Comparison of ENCODE assay signal across 13 cellular contexts in genomic region chr4:77797239-77797638, GRCh38. TPM values are rescaled to one million over a fixed set of nuclear protein-coding genes. Genes with fewer than 3 reads are reported as not detected.
DNase-seq lines count a peak whose midpoint lies in the region; ATAC-seq and TF ChIP-seq lines count a peak whose summit lies in the region.
"Had no signal": no experiment of that assay in that cellular context is flagged by ENCODE, and none has a peak within 500 bp of the region (broad histone marks: within the 10 kb centered on the region; RNA-seq: fewer than 3 reads in every experiment).

No MANE protein-coding gene starts in this region.

- POLR2A ChIA-PET in RWPE1 (lab: Yijun Ruan, JAX; ENCODE audit: low non-redundant PET) = no interaction called here

- H3K27me3 ChIP-seq in neural progenitor cell = no peaks in the 10 kb centered on the region

- no peaks in the 10 kb centered on the region for H3K36me3 ChIP-seq in neural progenitor cell

- H3F3A ChIP-seq in neural progenitor cell (ENCODE audit: low read depth) = no peaks in the 10 kb centered on the region

- H3K9me3 ChIP-seq in neural progenitor cell (ENCODE audit: low read depth) = no peaks in the 10 kb centered on the region

- no peak overlapping the region for H3K4me2 ChIP-seq in neural progenitor cell

- peaks cover 8% of the 10 kb centered on the region for H3K4me1 ChIP-seq in neural progenitor cell

- H3K27ac Mint-ChIP-seq in natural killer cell treated with Interleukin-12 subunit alpha and Interleukin-12 subunit beta and Interleukin-15 and Interleukin-18, amount 100 ng/mL, for 72 hours = peak overlapping the region; percentile 83 to 92
- H3K27ac Mint-ChIP-seq in neural progenitor cell = no peak overlapping the region
- H3K27ac Mint-ChIP-seq: progenitor cell of endocrine pancreas had no signal

- ATAC-seq in natural killer cell treated with Interleukin-12 subunit alpha and Interleukin-12 subunit beta and Interleukin-15 and Interleukin-18, amount 100 ng/mL, for 72 hours = no peak
- ATAC-seq in GM19395 (IDR thresholded peaks at IDR 0.05; ENCODE audit: unreplicated experiment) = no peak

- H2AFZ ChIP-seq in neural progenitor cell (replicated peaks) = no peak overlapping the region

- H3K4me3 Mint-ChIP-seq in natural killer cell treated with Interleukin-12 subunit alpha and Interleukin-12 subunit beta and Interleukin-15 and Interleukin-18, amount 100 ng/mL, for 72 hours = peak overlapping the region; percentile 33
- H3K4me3 Mint-ChIP-seq in neural progenitor cell = no peak overlapping the region

- H3K27me3 Mint-ChIP-seq in natural killer cell treated with Interleukin-12 subunit alpha and Interleukin-12 subunit beta and Interleukin-15 and Interleukin-18, amount 100 ng/mL, for 72 hours = no peaks in the 10 kb centered on the region
- H3K27me3 Mint-ChIP-seq in neural progenitor cell (ENCODE audit: insufficient read depth, low read depth) = no peaks in the 10 kb centered on the region
- H3K27me3 Mint-ChIP-seq: progenitor cell of endocrine pancreas had no signal

- H4K20me1 ChIP-seq in neural progenitor cell (ENCODE audit: low read depth) = no peaks in the 10 kb centered on the region

- H3K9me3 Mint-ChIP-seq in natural killer cell treated with Interleukin-12 subunit alpha and Interleukin-12 subunit beta and Interleukin-15 and Interleukin-18, amount 100 ng/mL, for 72 hours = peaks cover 6% of the 10 kb centered on the region
- peaks cover 2% of the 10 kb centered on the region for H3K9me3 Mint-ChIP-seq in neural progenitor cell

- H3K36me3 Mint-ChIP-seq in natural killer cell treated with Interleukin-12 subunit alpha and Interleukin-12 subunit beta and Interleukin-15 and Interleukin-18, amount 100 ng/mL, for 72 hours = peaks cover 26% of the 10 kb centered on the region
- H3K36me3 Mint-ChIP-seq in neural progenitor cell = peaks cover 2% of the 10 kb centered on the region

- no peak overlapping the region for H3K9ac ChIP-seq in neural progenitor cell

- H3K79me2 ChIP-seq in neural progenitor cell (ENCODE audit: low read depth) = no peaks in the 10 kb centered on the region

- CTCF ChIA-PET in RWPE1 (lab: Yijun Ruan, JAX) = no interaction called here

- H3K4me1 Mint-ChIP-seq in natural killer cell treated with Interleukin-12 subunit alpha and Interleukin-12 subunit beta and Interleukin-15 and Interleukin-18, amount 100 ng/mL, for 72 hours (ENCODE audit: low read depth in 2 of 2) = peaks cover 49 to 66% of the 10 kb centered on the region in 2 donors
- H3K4me1 Mint-ChIP-seq in neural progenitor cell = peaks cover 6% of the 10 kb centered on the region

- peak; percentile 7 for DNase-seq in H4 (ENCODE audit: low spot score)
- peak; percentile 64 for DNase-seq in RWPE1 (ENCODE audit: low spot score)
- DNase-seq in fibroblast of mammary gland (ENCODE audit: low read depth) = peak; percentile 35
- no peak for DNase-seq in natural killer cell treated with Interleukin-12 subunit alpha and Interleukin-12 subunit beta and Interleukin-15 and Interleukin-18, amount 100 ng/mL, for 72 hours (ENCODE audit: low spot score)
- no peak for DNase-seq in neural progenitor cell (ENCODE audit: low spot score)
- no peak for DNase-seq in NCI-H1417 treated with DMSO at 0.1 percent for 48 hours (lab: John Stamatoyannopoulos, UW)
- DNase-seq: activated gamma-delta T cell treated with Interleukin-2 at 50 U/mL for 16 hours, H7, head of caudate nucleus, left cardiac atrium had no signal

- TF ChIP-seq CTCF in RWPE1 (conservative IDR thresholded peaks at IDR 0.05; ENCODE audit: low read depth) (no peak), fibroblast of mammary gland (conservative IDR thresholded peaks at IDR 0.05; ENCODE audit: control insufficient read depth, insufficient read depth, low read depth, low read length) (no peak), neural progenitor cell (IDR thresholded peaks at IDR 0.05) (no peak)

- H3K4me3 ChIP-seq in fibroblast of mammary gland (ENCODE audit: control insufficient read depth, low read depth, low read length) (no peak overlapping the region), neural progenitor cell (no peak overlapping the region)

- H3K27ac ChIP-seq in RWPE1 (no peak overlapping the region), neural progenitor cell (no peak overlapping the region)
- H3K27ac ChIP-seq: C4-2B had no signal

RNA-seq across cellular contexts. Expression of gene CNOT6L, which starts 21.9 kb away (rescaled TPM):
- 4.3 and 5.6 TPM in 2 replicates for total RNA-seq in H4 (2014; rRNA removed; shearing (Covaris generic))
- 100 to 1,000 TPM in 1 of 2 donors, 10 to 100 TPM in 1; 90.2 to 130 TPM for total RNA-seq in natural killer cell treated with Interleukin-12 subunit alpha and Interleukin-12 subunit beta and Interleukin-15 and Interleukin-18, amount 100 ng/mL, for 72 hours
- total RNA-seq in neural progenitor cell (ENCODE audit: low replicate concordance) = 6.0 and 7.5 TPM in 2 replicates

Comparison
In these comparisons a context has a peak if more than half of its experiments do, and no peak if none do; other contexts are left out.
1. DNase-seq: peak in H4 (single experiment), RWPE1 (single experiment) and fibroblast of mammary gland (single experiment); none in natural killer cell treated with Interleukin-12 subunit alpha and Interleukin-12 subunit beta and Interleukin-15 and Interleukin-18, amount 100 ng/mL, for 72 hours (single experiment), neural progenitor cell (single experiment) and NCI-H1417 treated with DMSO at 0.1 percent for 48 hours (single experiment).
2. RNA of gene CNOT6L, which starts 21.9 kb away (total RNA-seq): 90.2 to 130 TPM in natural killer cell treated with Interleukin-12 subunit alpha and Interleukin-12 subunit beta and Interleukin-15 and Interleukin-18, amount 100 ng/mL, for 72 hours; 6.0 to 7.5 TPM in neural progenitor cell and 4.3 to 5.6 TPM in H4; every median in the first group is over 10 times any median in the second.